In genomic region chr11:5225480-5225871, GRCh38 we compare ENCODE assay signal across 38 cellular contexts. TPM values are rescaled to one million over a fixed set of nuclear protein-coding genes. Genes with fewer than 3 reads are reported as not detected.
"Had no signal": no experiment of that assay in that cellular context is flagged by ENCODE, and none has a peak within 500 bp of the region (broad histone marks: within the 10 kb centered on the region; RNA-seq: fewer than 3 reads in every experiment).

No MANE protein-coding gene starts in this region.

- DNase-seq: activated B cell treated with CpG ODN at 0.5 μM for 24 hours; activated CD4-positive, alpha-beta memory T cell treated with anti-CD3 and anti-CD28 coated beads for 36 hours; activated CD4-positive, alpha-beta T cell treated with anti-CD3 and anti-CD28 coated beads for 4 hours; activated CD4-positive, alpha-beta T cell treated with anti-CD3 and anti-CD28 coated beads, Interleukin-2, amount 50 U/mL, for 1 hour; activated CD4-positive, CD25-positive, alpha-beta regulatory T cell treated with anti-CD3 and anti-CD28 coated beads, Interleukin-2, amount 50 U/mL, for 72 hours; activated CD8-positive, alpha-beta memory T cell treated with anti-CD3 and anti-CD28 coated beads, Interleukin-2, amount 50 U/mL, for 48 hours; activated effector memory CD4-positive, alpha-beta T cell treated with anti-CD3 and anti-CD28 coated beads, Interleukin-2, amount 50 U/mL, for 16 hours; activated naive CD4-positive, alpha-beta T cell; activated naive CD4-positive, alpha-beta T cell treated with anti-CD3 and anti-CD28 coated beads, Interleukin-2, amount 50 U/mL, for 16 hours; activated naive CD8-positive, alpha-beta T cell treated with anti-CD3 and anti-CD28 coated beads for 36 hours; activated T-cell treated with anti-CD3 and anti-CD28 coated beads, Interleukin-2, amount 50 U/mL, for 48 hours; amniotic stem cell; aorta; brain microvascular endothelial cell; central memory CD4-positive, alpha-beta T cell; MM.1S; MV-4-11; NCI-H1092; NCI-H1417; NCI-H146; NCI-H187; NCI-H2029 treated with DMSO at 0.1 percent for 48 hours; NCI-H2107; NCI-H2171; NCI-H510A; NCI-H526; NCI-H748 treated with DMSO at 0.1 percent for 48 hours; RPMI8226; SW 1271; T-helper 1 cell; T-helper 2 cell; T-helper 9 cell had no signal

- H3K27me3 ChIP-seq: brain microvascular endothelial cell had no signal

- H3K27ac ChIP-seq: brain microvascular endothelial cell, KMS-11, VCaP had no signal

- ATAC-seq: activated T-helper 17 cell treated with anti-CD3 and anti-CD28 coated beads, Interleukin-2, amount 50 U/mL, for 72 hours; Panc1 had no signal

- H3K36me3 ChIP-seq: brain microvascular endothelial cell had no signal

RNA-seq across cellular contexts. Expression of gene HBB, which starts 1.4 kb away (rescaled TPM):
- total RNA-seq: activated CD4-positive, alpha-beta memory T cell treated with anti-CD3 and anti-CD28 coated beads for 36 hours; activated naive CD8-positive, alpha-beta T cell treated with anti-CD3 and anti-CD28 coated beads for 36 hours; activated T-helper 17 cell treated with anti-CD3 and anti-CD28 coated beads, Interleukin-2, amount 50 U/mL, for 72 hours; LHCN-M2 had no signal

RNA-seq across cellular contexts. Expression of gene HBD, which starts 8.8 kb away (rescaled TPM):
- total RNA-seq: activated B cell treated with CpG ODN at 0.5 μM for 24 hours; activated CD4-positive, alpha-beta memory T cell treated with anti-CD3 and anti-CD28 coated beads for 36 hours; activated naive CD8-positive, alpha-beta T cell treated with anti-CD3 and anti-CD28 coated beads for 36 hours; activated T-helper 17 cell treated with anti-CD3 and anti-CD28 coated beads, Interleukin-2, amount 50 U/mL, for 72 hours; cerebellum; LHCN-M2 had no signal

RNA-seq across cellular contexts. Expression of gene HBG1, which starts 24.2 kb away (rescaled TPM):
- total RNA-seq: activated B cell treated with CpG ODN at 0.5 μM for 24 hours; activated CD4-positive, alpha-beta memory T cell treated with anti-CD3 and anti-CD28 coated beads for 36 hours; activated naive CD8-positive, alpha-beta T cell treated with anti-CD3 and anti-CD28 coated beads for 36 hours; activated T-helper 17 cell treated with anti-CD3 and anti-CD28 coated beads, Interleukin-2, amount 50 U/mL, for 72 hours; aorta; LHCN-M2 had no signal

RNA-seq across cellular contexts. Expression of gene OR51V1, which starts 25.0 kb away (rescaled TPM):
- total RNA-seq: activated B cell treated with CpG ODN at 0.5 μM for 24 hours; activated CD4-positive, alpha-beta memory T cell treated with anti-CD3 and anti-CD28 coated beads for 36 hours; activated naive CD8-positive, alpha-beta T cell treated with anti-CD3 and anti-CD28 coated beads for 36 hours; activated T-helper 17 cell treated with anti-CD3 and anti-CD28 coated beads, Interleukin-2, amount 50 U/mL, for 72 hours; aorta; cerebellum; LHCN-M2 had no signal

RNA-seq across cellular contexts. Expression of gene HBG2, which starts 29.1 kb away (rescaled TPM):
- total RNA-seq: activated B cell treated with CpG ODN at 0.5 μM for 24 hours; activated CD4-positive, alpha-beta memory T cell treated with anti-CD3 and anti-CD28 coated beads for 36 hours; activated naive CD8-positive, alpha-beta T cell treated with anti-CD3 and anti-CD28 coated beads for 36 hours; activated T-helper 17 cell treated with anti-CD3 and anti-CD28 coated beads, Interleukin-2, amount 50 U/mL, for 72 hours; LHCN-M2 had no signal
